1 cellular context compared by ENCODE assay signal in genomic region chr15:51971353-51972133, GRCh38.
TF ChIP-seq lines count a peak whose summit lies in the region.

LEO1 (minus strand) TSS chr15:51971778; CDS start chr15:51971745, 33 bp downstream.

TF ChIP-seq in SK-N-SH, 30 proteins besides CTCF, POLR2A, EP300 and RAD21 (continued from another document):
- TF ChIP-seq PBX3 (IDR thresholded peaks at IDR 0.05) (no peak), JUND (IDR thresholded peaks at IDR 0.05) (no peak), RCOR1 (IDR thresholded peaks at IDR 0.05; ENCODE audit: low read length) (no peak), POLR2AphosphoS5 (IDR thresholded peaks at IDR 0.05; ENCODE audit: low read depth, low read length) (peak; percentile 90), GATA2 (CRISPR knock-in tag; IDR thresholded peaks at IDR 0.05) (0 out of 2 replicates have a peak, but pooled peaks have one; percentile 29), FOSL2 (IDR thresholded peaks at IDR 0.05; ENCODE audit: borderline replicate concordance, low read depth) (no peak), EZH2phosphoT487 (IDR thresholded peaks at IDR 0.05; ENCODE audit: borderline replicate concordance, low read depth) (no peak), MXI1 (IDR thresholded peaks at IDR 0.05; ENCODE audit: low read depth, low read length) (peak; percentile 70), TCF12 (IDR thresholded peaks at IDR 0.05) (0 out of 2 replicates have a peak, but pooled peaks have one; percentile 16), MEF2A (IDR thresholded peaks at IDR 0.05; ENCODE audit: borderline replicate concordance, low read depth) (no peak), SMC3 (IDR thresholded peaks at IDR 0.05; ENCODE audit: low read depth, low read length) (0 out of 2 replicates have a peak, but pooled peaks have one; percentile 1)
- TF ChIP-seq, protein P1, sequence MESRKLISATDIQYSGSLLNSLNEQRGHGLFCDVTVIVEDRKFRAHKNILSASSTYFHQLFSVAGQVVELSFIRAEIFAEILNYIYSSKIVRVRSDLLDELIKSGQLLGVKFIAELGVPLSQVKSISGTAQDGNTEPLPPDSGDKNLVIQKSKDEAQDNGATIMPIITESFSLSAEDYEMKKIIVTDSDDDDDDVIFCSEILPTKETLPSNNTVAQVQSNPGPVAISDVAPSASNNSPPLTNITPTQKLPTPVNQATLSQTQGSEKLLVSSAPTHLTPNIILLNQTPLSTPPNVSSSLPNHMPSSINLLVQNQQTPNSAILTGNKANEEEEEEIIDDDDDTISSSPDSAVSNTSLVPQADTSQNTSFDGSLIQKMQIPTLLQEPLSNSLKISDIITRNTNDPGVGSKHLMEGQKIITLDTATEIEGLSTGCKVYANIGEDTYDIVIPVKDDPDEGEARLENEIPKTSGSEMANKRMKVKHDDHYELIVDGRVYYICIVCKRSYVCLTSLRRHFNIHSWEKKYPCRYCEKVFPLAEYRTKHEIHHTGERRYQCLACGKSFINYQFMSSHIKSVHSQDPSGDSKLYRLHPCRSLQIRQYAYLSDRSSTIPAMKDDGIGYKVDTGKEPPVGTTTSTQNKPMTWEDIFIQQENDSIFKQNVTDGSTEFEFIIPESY (IDR thresholded peaks at IDR 0.05; ENCODE audit: borderline replicate concordance, low read depth): peak; percentile 45; the same call in 1 of the 2 replicates
- TF ChIP-seq, protein P2, sequence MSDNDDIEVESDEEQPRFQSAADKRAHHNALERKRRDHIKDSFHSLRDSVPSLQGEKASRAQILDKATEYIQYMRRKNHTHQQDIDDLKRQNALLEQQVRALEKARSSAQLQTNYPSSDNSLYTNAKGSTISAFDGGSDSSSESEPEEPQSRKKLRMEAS (IDR thresholded peaks at IDR 0.05; ENCODE audit: low read depth): peak; percentile 48; the same call in 1 of the 2 replicates
